Comparison of ENCODE assay signal across 10 cellular contexts in genomic region chr9:124399323-124399962, GRCh38. TPM values are rescaled to one million over a fixed set of nuclear protein-coding genes. Genes with fewer than 3 reads are reported as not detected.
DNase-seq lines count a peak whose midpoint lies in the region; ATAC-seq and TF ChIP-seq lines count a peak whose summit lies in the region.
"Had no signal": no experiment of that assay in that cellular context is flagged by ENCODE, and none has a peak within 500 bp of the region (broad histone marks: within the 10 kb centered on the region; RNA-seq: fewer than 3 reads in every experiment).

No MANE protein-coding gene starts in this region.

- WGBS in hepatocyte (ENCODE audit: low lambda C conversion rate, missing lambda C conversion rate): 88% methylated on average over 12 of the region's 12 CpGs

- H3K36me3 ChIP-seq in HUES6 (ENCODE audit: control insufficient read depth, insufficient read depth, low read length) (peaks cover 49% of the 10 kb centered on the region), hepatocyte (replicated peaks; ENCODE audit: insufficient read depth, low read depth) (no peaks in the 10 kb centered on the region)

- H3K27me3 ChIP-seq in HUES6 (ENCODE audit: control insufficient read depth, insufficient read depth, low read length) (no peaks in the 10 kb centered on the region), hepatocyte (no peaks in the 10 kb centered on the region)

- H3K36me3 Mint-ChIP-seq in activated T-cell treated with anti-CD3 and anti-CD28 coated beads, Interleukin-2, amount 50 U/mL, for 24 hours (ENCODE audit: low read depth): peaks cover 95% of the 10 kb centered on the region

- no peak overlapping the region for H2AFZ ChIP-seq in hepatocyte

- ATAC-seq in left lobe of liver: peak; percentile 47

- peaks cover 57% of the 10 kb centered on the region for H3K4me1 Mint-ChIP-seq in activated T-cell treated with anti-CD3 and anti-CD28 coated beads, Interleukin-2, amount 50 U/mL, for 24 hours (ENCODE audit: low read depth)

- H3K27ac ChIP-seq in HUES6 (ENCODE audit: low read depth, low read length): 0 out of 2 replicates have a peak overlapping the region, but pooled peaks have one; percentile 1
- peak overlapping the region; percentile 52 for H3K27ac ChIP-seq in substantia nigra (ENCODE audit: low read depth, low read length, poor library complexity, severe bottlenecking)
- no peak overlapping the region for H3K27ac ChIP-seq in hepatocyte

- H3K4me1 ChIP-seq in HUES6 (ENCODE audit: control insufficient read depth, insufficient read depth, low read length) (peaks cover 16% of the 10 kb centered on the region; the same call in 1 of the 2 replicates), hepatocyte (ENCODE audit: insufficient read depth) (no peaks in the 10 kb centered on the region)

- H4K20me1 ChIP-seq in hepatocyte (ENCODE audit: insufficient read depth, poor library complexity, severe bottlenecking): peaks cover 36% of the 10 kb centered on the region

- H3K9me3 ChIP-seq in HUES6 (ENCODE audit: control insufficient read depth, insufficient read depth, low read depth, low read length): no peaks in the 10 kb centered on the region
- no peaks in the 10 kb centered on the region for H3K9me3 ChIP-seq in hepatocyte (ENCODE audit: low read depth)

- H3K9ac ChIP-seq in HUES6 (ENCODE audit: low read length): no peak overlapping the region

- H3K9me3 Mint-ChIP-seq in activated T-cell treated with anti-CD3 and anti-CD28 coated beads, Interleukin-2, amount 50 U/mL, for 24 hours: no peaks in the 10 kb centered on the region
- H3K9me3 Mint-ChIP-seq: T-helper 2 cell treated with Interferon-gamma antibody and Interleukin-4, amounts not matched to agents 5 μg/mL and 100 μg/mL, for 36 hours had no signal

- peak; percentile 35 for TF ChIP-seq CTCF in choroid plexus epithelial cell (conservative IDR thresholded peaks at IDR 0.05; ENCODE audit: low read depth, low read length)
- TF ChIP-seq CTCF in hepatocyte (IDR thresholded peaks at IDR 0.05; ENCODE audit: poor library complexity): no peak

- H3K4me2 ChIP-seq in hepatocyte: no peak overlapping the region

- no peaks in the 10 kb centered on the region for H3K9me2 ChIP-seq in hepatocyte (replicated peaks; ENCODE audit: insufficient read depth)

- H3K27me3 Mint-ChIP-seq in activated T-cell treated with anti-CD3 and anti-CD28 coated beads, Interleukin-2, amount 50 U/mL, for 24 hours: no peaks in the 10 kb centered on the region

- DNase-seq in choroid plexus epithelial cell (ENCODE audit: low read depth): peak; percentile 49
- DNase-seq in left lobe of liver (ENCODE audit: low spot score): no peak
- DNase-seq in substantia nigra (lab: John Stamatoyannopoulos, UW): peak in 13 of 49 donors; percentile 16 to 42 (median 25)
- no peak for DNase-seq in hepatocyte (ENCODE audit: low spot score)
- no peak for DNase-seq in kidney glomerular epithelial cell (lab: John Stamatoyannopoulos, UW)
- no peak for DNase-seq in Ammon's horn (ENCODE audit: low spot score)
- no peak for DNase-seq in activated T-cell treated with anti-CD3 and anti-CD28 coated beads, Interleukin-2, amount 50 U/mL, for 24 hours
- DNase-seq: NCI-H2227 treated with DMSO at 0.1 percent for 48 hours had no signal

- H3K79me2 ChIP-seq in hepatocyte: peaks cover 71% of the 10 kb centered on the region

- H3K27ac Mint-ChIP-seq in activated T-cell treated with anti-CD3 and anti-CD28 coated beads, Interleukin-2, amount 50 U/mL, for 24 hours: no peak overlapping the region
- H3K27ac Mint-ChIP-seq: T-helper 2 cell treated with Interferon-gamma antibody and Interleukin-4, amounts not matched to agents 5 μg/mL and 100 μg/mL, for 36 hours had no signal

- H3K4me3 Mint-ChIP-seq in activated T-cell treated with anti-CD3 and anti-CD28 coated beads, Interleukin-2, amount 50 U/mL, for 24 hours: no peak overlapping the region
- H3K4me3 Mint-ChIP-seq: T-helper 2 cell treated with Interferon-gamma antibody and Interleukin-4, amounts not matched to agents 5 μg/mL and 100 μg/mL, for 36 hours had no signal

- no peak overlapping the region for H3K4me3 ChIP-seq in HUES6 (ENCODE audit: low read depth, low read length)
- no peak overlapping the region for H3K4me3 ChIP-seq in choroid plexus epithelial cell (ENCODE audit: low read depth, low read length)
- no peak overlapping the region for H3K4me3 ChIP-seq in hepatocyte

RNA-seq across cellular contexts. Expression of gene PSMB7, which starts 15.8 kb away (rescaled TPM):
- total RNA-seq in left lobe of liver (86.0 TPM), hepatocyte (197 and 212 TPM in 2 replicates)
- 189 and 226 TPM in 2 replicates for polyA plus RNA-seq in hepatocyte

RNA-seq across cellular contexts. Expression of gene ADGRD2, which starts 50.8 kb away (rescaled TPM):
- total RNA-seq in left lobe of liver (not detected), hepatocyte (not detected in 2 replicates)
- not detected in 2 replicates for polyA plus RNA-seq in hepatocyte
